9 cellular contexts compared by ENCODE assay signal in genomic region chr7:100692578-100692961, GRCh38. TPM values are rescaled to one million over a fixed set of nuclear protein-coding genes. Genes with fewer than 3 reads are reported as not detected.
DNase-seq lines count a peak whose midpoint lies in the region; ATAC-seq and TF ChIP-seq lines count a peak whose summit lies in the region.
"Had no signal": no experiment of that assay in that cellular context is flagged by ENCODE, and none has a peak within 500 bp of the region (broad histone marks: within the 10 kb centered on the region; RNA-seq: fewer than 3 reads in every experiment).

No MANE protein-coding gene starts in this region.

- DNase-seq in RWPE1 (ENCODE audit: low spot score) (no peak), fibroblast of lung (ENCODE audit: low read depth in 2 of 2) (no peak), retinal pigment epithelial cell (ENCODE audit: low read depth) (no peak), NCI-H774 (lab: John Stamatoyannopoulos, UW) (no peak), foreskin keratinocyte (no peak)
- DNase-seq in activated effector memory CD4-positive, alpha-beta T cell treated with anti-CD3 and anti-CD28 coated beads, Interleukin-2, amount 50 U/mL, for 16 hours = no peak

- peak overlapping the region; percentile 96 for H3K4me2 ChIP-seq in fibroblast of lung (ENCODE audit: extremely low read depth, insufficient read depth, low read length)

- H3K27me3 ChIP-seq in fibroblast of lung (ENCODE audit: control insufficient read depth, insufficient read depth, low read length) (no peaks in the 10 kb centered on the region), foreskin keratinocyte (no peaks in the 10 kb centered on the region)

- H3K4me1 ChIP-seq in ES-I3 (ENCODE audit: insufficient read depth, low read length) (peaks cover 26% of the 10 kb centered on the region), fibroblast of lung (ENCODE audit: control insufficient read depth, extremely low read depth, insufficient read depth, low read length) (peaks cover 10% of the 10 kb centered on the region), foreskin keratinocyte (peaks cover 12% of the 10 kb centered on the region)

- peak overlapping the region; percentile 85 for H3K27ac ChIP-seq in RWPE1
- no peak overlapping the region for H3K27ac ChIP-seq in fibroblast of lung (ENCODE audit: insufficient read depth, low read length)
- H3K27ac ChIP-seq in foreskin keratinocyte = no peak overlapping the region

- H3K79me2 ChIP-seq in fibroblast of lung (ENCODE audit: control insufficient read depth, insufficient read depth, low read length) = peaks cover 52% of the 10 kb centered on the region

- CTCF ChIA-PET in RWPE1 (lab: Yijun Ruan, JAX) = interaction anchor here (0.6 to 1.8 kb wide), 10 partner anchors 8 to 525 kb away, joined by 3 to 8 read pairs (median 3); partner anchors contain the start of genes POP7, SLC12A9 and ZNHIT1

- H3K36me3 ChIP-seq in ES-I3 (ENCODE audit: insufficient read depth, low read length) (peaks cover 4% of the 10 kb centered on the region; the same call in 1 of the 2 replicates), fibroblast of lung (ENCODE audit: control insufficient read depth, insufficient read depth, low read length) (peaks cover 5% of the 10 kb centered on the region)

- no peaks in the 10 kb centered on the region for H3K9me3 ChIP-seq in ES-I3 (ENCODE audit: control insufficient read depth, insufficient read depth, low read length)
- no peaks in the 10 kb centered on the region for H3K9me3 ChIP-seq in fibroblast of lung (ENCODE audit: control insufficient read depth, insufficient read depth, low read depth, low read length)

- no peaks in the 10 kb centered on the region for H4K20me1 ChIP-seq in fibroblast of lung (ENCODE audit: control insufficient read depth, extremely low read depth, insufficient read depth, low read length)

- no peak overlapping the region for H2AFZ ChIP-seq in fibroblast of lung (ENCODE audit: low read length)

- POLR2A ChIA-PET in RWPE1 (lab: Yijun Ruan, JAX; ENCODE audit: low non-redundant PET) = interaction anchor here (0.7 to 1.3 kb wide), 2 partner anchors 13 to 106 kb away, joined by 3 read pairs; partner anchors contain the start of genes FBXO24 and POP7

- no peak for ATAC-seq in HG03139 (IDR thresholded peaks at IDR 0.05; ENCODE audit: unreplicated experiment)
- no peak for ATAC-seq in foreskin keratinocyte

- H3K4me3 ChIP-seq in fibroblast of lung (replicated peaks in 1 of 4; ENCODE audit: control extremely low read depth in 1 of 4, insufficient read depth in 1 of 4, low read depth in 3 of 4, low read length in 4 of 4) = peak overlapping the region; percentile 74 to 87 (median 85)
- peak overlapping the region; percentile 80 for H3K4me3 ChIP-seq in retinal pigment epithelial cell (ENCODE audit: low read length)

- peak overlapping the region; percentile 89 for H3K9ac ChIP-seq in ES-I3 (ENCODE audit: low read depth, low read length)
- no peak overlapping the region for H3K9ac ChIP-seq in fibroblast of lung (ENCODE audit: insufficient read depth, low read length)

- TF ChIP-seq CTCF in RWPE1 (conservative IDR thresholded peaks at IDR 0.05; ENCODE audit: low read depth) (no peak), fibroblast of lung (conservative IDR thresholded peaks at IDR 0.05 in 1 of 2, IDR thresholded peaks at IDR 0.05 in 1 of 2; ENCODE audit: low read depth in 1 of 2, low read length in 2 of 2) (no peak), retinal pigment epithelial cell (conservative IDR thresholded peaks at IDR 0.05; ENCODE audit: low read depth, low read length) (no peak), foreskin keratinocyte (conservative IDR thresholded peaks at IDR 0.05) (no peak)

RNA-seq across cellular contexts. Expression of gene GIGYF1, which starts 1.5 kb away (rescaled TPM):
- total RNA-seq in fibroblast of lung (14.4 and 15.9 TPM in 2 replicates), foreskin keratinocyte (15.6 and 16.0 TPM in 2 replicates)
- polyA plus RNA-seq in fibroblast of lung (3.8 and 4.0 TPM in 2 replicates), foreskin keratinocyte (6.9 and 7.3 TPM in 2 replicates)
- 9.1 and 9.9 TPM in 2 replicates for polyA plus RNA-seq in fibroblast of lung (2012)
- polyA minus RNA-seq in fibroblast of lung (ENCODE audit: low replicate concordance) = 11.7 and 14.2 TPM in 2 replicates

RNA-seq across cellular contexts. Expression of gene POP7, which starts 13.4 kb away (rescaled TPM):
- 31.1 and 31.9 TPM in 2 replicates for total RNA-seq in fibroblast of lung
- polyA plus RNA-seq in fibroblast of lung = 19.4 and 22.9 TPM in 2 replicates
- polyA plus RNA-seq in fibroblast of lung (2012) = 39.7 and 55.9 TPM in 2 replicates
- polyA minus RNA-seq in fibroblast of lung (ENCODE audit: low replicate concordance) = 14.0 and 18.3 TPM in 2 replicates
- total RNA-seq in foreskin keratinocyte = 85.5 and 90.6 TPM in 2 replicates
- 123 and 124 TPM in 2 replicates for polyA plus RNA-seq in foreskin keratinocyte

RNA-seq across cellular contexts. Expression of gene GNB2, which starts 19.0 kb away (rescaled TPM):
- total RNA-seq in fibroblast of lung (64.5 and 85.2 TPM in 2 replicates), foreskin keratinocyte (207 and 212 TPM in 2 replicates)
- polyA plus RNA-seq in fibroblast of lung (145 and 170 TPM in 2 replicates), foreskin keratinocyte (353 and 366 TPM in 2 replicates)
- 257 and 351 TPM in 2 replicates for polyA plus RNA-seq in fibroblast of lung (2012)
- polyA minus RNA-seq in fibroblast of lung (ENCODE audit: low replicate concordance) = 655 and 673 TPM in 2 replicates

RNA-seq across cellular contexts. Expression of gene EPO, which starts 27.7 kb away (rescaled TPM):
- not detected in 2 replicates for total RNA-seq in fibroblast of lung
- polyA plus RNA-seq in fibroblast of lung = not detected in 2 replicates
- polyA plus RNA-seq in fibroblast of lung (2012) = not detected in 2 replicates
- not detected in 2 replicates for polyA minus RNA-seq in fibroblast of lung (ENCODE audit: low replicate concordance)
- total RNA-seq in foreskin keratinocyte = 0.21 and 0.41 TPM in 2 replicates
- 0.65 and 0.66 TPM in 2 replicates for polyA plus RNA-seq in foreskin keratinocyte
- total RNA-seq: T-helper 2 cell treated with Interferon-gamma antibody and Interleukin-4, amounts not matched to agents 100 ng/mL and 5 ng/mL, for 36 hours had no signal

RNA-seq across cellular contexts. Expression of gene ACTL6B, which starts 36.3 kb away (rescaled TPM):
- total RNA-seq in fibroblast of lung (not detected in 2 replicates), foreskin keratinocyte (not detected in 2 replicates)
- polyA plus RNA-seq in fibroblast of lung (not detected in 2 replicates), foreskin keratinocyte (not detected in 2 replicates)
- polyA plus RNA-seq in fibroblast of lung (2012) = not detected in 2 replicates
- not detected in 2 replicates for polyA minus RNA-seq in fibroblast of lung (ENCODE audit: low replicate concordance)
- total RNA-seq: T-helper 2 cell treated with Interferon-gamma antibody and Interleukin-4, amounts not matched to agents 100 ng/mL and 5 ng/mL, for 36 hours had no signal
